Comparison of ENCODE assay signal across 15 cellular contexts in genomic region chr11:125445731-125446130, GRCh38. TPM values are rescaled to one million over a fixed set of nuclear protein-coding genes. Genes with fewer than 3 reads are reported as not detected.
DNase-seq lines count a peak whose midpoint lies in the region; ATAC-seq and TF ChIP-seq lines count a peak whose summit lies in the region.
"Had no signal": no experiment of that assay in that cellular context is flagged by ENCODE, and none has a peak within 500 bp of the region (broad histone marks: within the 10 kb centered on the region; RNA-seq: fewer than 3 reads in every experiment).

No MANE protein-coding gene starts in this region.

- peak; percentile 76 for DNase-seq in mesenteric fat pad (ENCODE audit: low spot score)
- DNase-seq in substantia nigra (lab: John Stamatoyannopoulos, UW), result no peak
- no peak for DNase-seq in stomach
- no peak for DNase-seq in KG1 (lab: John Stamatoyannopoulos, UW)
- DNase-seq: ACHN; Calu3; CD4-positive, CD25-positive, alpha-beta regulatory T cell; DMS 273 treated with DMSO at 0.1 percent for 48 hours; GM23248; H7 had no signal

- ATAC-seq in HG02970 (IDR thresholded peaks at IDR 0.05; ENCODE audit: low FRiP score, unreplicated experiment), result no peak

- 85 to 90% (median 86%) methylated on average over 12 of the region's 12 CpGs for WGBS in stomach, 5 donors

- H3K36me3 ChIP-seq in stomach, result peaks cover 0 to 51% (median 12%) of the 10 kb centered on the region in 4 donors

- H3K9me3 ChIP-seq in stomach, result no peaks in the 10 kb centered on the region
- H3K9me3 ChIP-seq: BLaER1 treated with 17β-estradiol and CSF1 and Interleukin-3, amounts not matched to agents 10 nM and 100 nM had no signal

- intact Hi-C loops in stomach (cut with DNase I; ENCODE audit: low total_unique reads), result no loop called here

- peaks cover 0 to 6% (median 0%) of the 10 kb centered on the region in 3 donors for H3K27me3 ChIP-seq in stomach
- H3K27me3 ChIP-seq: BLaER1 treated with 17β-estradiol and CSF1 and Interleukin-3, amounts not matched to agents 10 nM and 100 nM had no signal

- H3K4me3 ChIP-seq in stomach, result no peak overlapping the region
- H3K4me3 ChIP-seq: BLaER1 treated with 17β-estradiol and CSF1 and Interleukin-3, amounts not matched to agents 10 nM and 100 nM; GM23248 had no signal

- H3K27ac ChIP-seq in angular gyrus (ENCODE audit: low read depth, low read length) (peak overlapping the region; percentile 90), cingulate gyrus (ENCODE audit: low read depth, low read length) (peak overlapping the region; percentile 73), substantia nigra (ENCODE audit: low read depth, low read length, poor library complexity, severe bottlenecking) (peak overlapping the region; percentile 64), stomach (no peak overlapping the region)
- H3K27ac ChIP-seq: BLaER1 treated with 17β-estradiol and CSF1 and Interleukin-3, amounts not matched to agents 10 nM and 100 nM; GM23248 had no signal

- no peak for TF ChIP-seq EP300 in stomach (IDR thresholded peaks at IDR 0.05)

- no peak for TF ChIP-seq CTCF in stomach (IDR thresholded peaks at IDR 0.05)

- no peak for TF ChIP-seq POLR2A in stomach (IDR thresholded peaks at IDR 0.05)

- H3K4me1 ChIP-seq in stomach, result no peaks in the 10 kb centered on the region

RNA-seq across cellular contexts. Expression of gene FEZ1, which starts 50.3 kb away (rescaled TPM):
- 17.1 TPM for total RNA-seq in mesenteric fat pad
- 10 to 100 TPM in 4 of 5 donors, under 1 TPM in 1; 0.87 to 94.5 (median 14.7) TPM for total RNA-seq in stomach
- polyA plus RNA-seq in stomach, result 10 to 100 TPM; 13.2 to 19.2 (median 15.4) TPM
- total RNA-seq: HT-29 had no signal

Comparison
In these comparisons a context has a peak if more than half of its experiments do, and no peak if none do; other contexts are left out.
1. H3K27ac ChIP-seq: peak in angular gyrus (single experiment), cingulate gyrus (single experiment) and substantia nigra (single experiment); none in stomach (0 of 5).